8 cellular contexts compared by ENCODE assay signal in the genomic region with DNA sequence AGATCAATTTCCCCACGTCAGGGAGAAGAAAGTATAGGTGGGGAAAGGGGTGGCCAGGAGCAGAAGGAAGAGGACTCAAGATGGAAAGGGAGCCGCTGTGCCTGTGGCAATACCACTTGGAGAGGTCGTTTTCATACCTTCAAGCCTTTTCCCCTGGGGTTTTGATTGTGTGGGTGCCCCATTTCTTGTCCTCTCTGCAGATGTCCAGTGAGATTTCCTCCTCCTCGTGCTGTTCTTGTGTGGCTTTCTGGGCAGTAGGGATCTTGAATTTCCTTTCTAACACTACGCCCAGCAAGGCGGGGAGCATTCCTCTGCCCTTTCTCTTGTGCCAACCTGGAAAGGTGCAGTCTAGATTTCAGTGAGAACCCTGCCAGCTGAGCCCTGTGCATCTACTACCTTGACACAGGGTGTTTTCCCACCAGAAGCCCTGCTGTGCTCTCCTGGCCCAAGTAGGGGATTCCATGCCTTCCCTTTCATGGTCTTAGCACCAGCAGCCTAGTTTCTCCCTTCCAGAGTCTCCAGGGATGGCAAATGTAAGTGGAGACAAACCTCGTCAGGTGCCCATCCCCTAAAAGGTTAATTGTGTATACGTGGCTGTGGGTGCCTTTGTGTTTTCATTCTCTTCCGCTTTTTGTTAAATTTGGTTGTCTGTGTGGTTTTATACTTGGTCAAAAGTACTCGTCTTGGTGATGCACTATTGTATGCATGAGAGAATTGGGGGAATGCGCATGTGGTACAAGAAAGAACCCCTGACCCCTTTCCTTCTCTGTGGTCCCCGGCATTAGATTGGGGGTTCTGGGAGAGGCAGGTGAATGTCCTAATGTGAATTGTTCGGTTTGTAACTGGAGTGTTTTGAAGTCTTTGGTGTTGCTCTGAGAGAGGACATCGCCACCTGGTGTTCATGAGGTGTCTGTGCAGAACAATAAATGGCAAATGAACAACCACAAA.
DNase-seq lines count a peak whose midpoint lies in the region; ATAC-seq and TF ChIP-seq lines count a peak whose summit lies in the region.

No MANE protein-coding gene starts in this region.

- no peaks in the 10 kb centered on the region for H3K9me3 ChIP-seq in mucosa of descending colon
- no peaks in the 10 kb centered on the region for H3K9me3 ChIP-seq in subcutaneous abdominal adipose tissue (ENCODE audit: control insufficient read depth in 5 of 5, low read length in 5 of 5)

- CTCF ChIA-PET in activated B cell treated with CpG ODN at 0.5 μM for 24 hours (lab: Charles Lee) = interaction anchor here (0.7 to 1.9 kb wide), 3 partner anchors 9 to 21 kb away, joined by 3 to 11 read pairs (median 3); no protein-coding TSS in a partner anchor

- H3K9me3 Mint-ChIP-seq in activated B cell treated with CpG ODN at 0.5 μM for 24 hours = no peaks in the 10 kb centered on the region

- peak overlapping the region; percentile 70 for H3K4me3 Mint-ChIP-seq in activated B cell treated with CpG ODN at 0.5 μM for 24 hours

- DNase-seq in AG09309 (ENCODE audit: low read depth) = peak; percentile 14
- peak; percentile 60 for DNase-seq in NCI-H2029 (lab: John Stamatoyannopoulos, UW)
- DNase-seq in activated B cell treated with CpG ODN at 0.5 μM for 24 hours = peak; percentile 55
- peak; percentile 27 for DNase-seq in effector CD4-positive, alpha-beta T cell
- peak in 1 of 3 donors; percentile 64 for DNase-seq in mucosa of descending colon

- H3K4me3 ChIP-seq in AG09309 (ENCODE audit: control insufficient read depth, low read depth, low read length) (no peak overlapping the region), mucosa of descending colon (no peak overlapping the region), subcutaneous abdominal adipose tissue (ENCODE audit: low read depth in 1 of 5, low read length in 5 of 5) (peak overlapping the region in 3 of 5 donors; percentile 11 to 35 (median 19))

- H3K27ac Mint-ChIP-seq in activated B cell treated with CpG ODN at 0.5 μM for 24 hours = peak overlapping the region; percentile 87

- no peaks in the 10 kb centered on the region for H3K36me3 Mint-ChIP-seq in activated B cell treated with CpG ODN at 0.5 μM for 24 hours (ENCODE audit: low read depth)

- peak; percentile 61 for ATAC-seq in GM18505 (IDR thresholded peaks at IDR 0.05; ENCODE audit: unreplicated experiment)
- peak; percentile 73 for ATAC-seq in HG02885 (IDR thresholded peaks at IDR 0.05; ENCODE audit: poor library complexity, unreplicated experiment)
- peak; percentile 73 for ATAC-seq in activated B cell treated with CpG ODN at 0.5 μM for 24 hours (ENCODE audit: low read depth)
- peak; percentile 89 for ATAC-seq in mucosa of descending colon

- no peak overlapping the region for H3K27ac ChIP-seq in subcutaneous abdominal adipose tissue (ENCODE audit: low read depth, low read length)

- intact Hi-C loops in activated B cell treated with CpG ODN at 0.5 μM for 24 hours (cut with micrococcal nuclease) = loop anchor here (1.0 to 10.0 kb wide), 11 partner anchors 11 to 759 kb away; a partner anchor contains a TSS
- intact Hi-C loops in mucosa of descending colon (cut with DNase I, micrococcal nuclease) = loop anchor here in 1 of 2 donors (2.0 to 10.0 kb wide), 2 partner anchors 19 to 119 kb away; no protein-coding TSS in a partner anchor

- TF ChIP-seq CTCF in AG09309 (IDR thresholded peaks at IDR 0.05; ENCODE audit: control insufficient read depth, insufficient read depth, low read depth, low read length, missing control alignments) (peak; percentile 81), activated B cell treated with CpG ODN at 0.5 μM for 24 hours (IDR thresholded peaks at IDR 0.05) (peak; percentile 59), mucosa of descending colon (IDR thresholded peaks at IDR 0.05) (peak; percentile 71)

- H3K36me3 ChIP-seq in mucosa of descending colon (ENCODE audit: low read depth) (no peaks in the 10 kb centered on the region), subcutaneous abdominal adipose tissue (ENCODE audit: control insufficient read depth in 5 of 5, insufficient read depth in 5 of 5, low read length in 5 of 5) (no peaks in the 10 kb centered on the region)

- H3K9ac ChIP-seq in subcutaneous abdominal adipose tissue (ENCODE audit: low read length in 5 of 5) = no peak overlapping the region

- TF ChIP-seq POLR2A in GM18505 (IDR thresholded peaks at IDR 0.05; ENCODE audit: borderline replicate concordance, extremely low read depth, insufficient read depth, insufficient read length) = no peak

- H3K4me1 Mint-ChIP-seq in activated B cell treated with CpG ODN at 0.5 μM for 24 hours = peaks cover 57% of the 10 kb centered on the region

- H3K27me3 ChIP-seq in subcutaneous abdominal adipose tissue (ENCODE audit: control insufficient read depth in 5 of 5, insufficient read depth in 4 of 5, low read length in 5 of 5) = no peaks in the 10 kb centered on the region

- no peaks in the 10 kb centered on the region for H3K4me1 ChIP-seq in mucosa of descending colon (ENCODE audit: low read depth)
- H3K4me1 ChIP-seq in subcutaneous abdominal adipose tissue (ENCODE audit: control insufficient read depth in 5 of 5, insufficient read depth in 5 of 5, low read length in 5 of 5) = peaks cover 0 to 10% (median 0%) of the 10 kb centered on the region in 5 donors

- POLR2A ChIA-PET in activated B cell treated with CpG ODN at 0.5 μM for 24 hours (lab: Charles Lee) = interaction anchor here (0.6 kb wide), 1 partner anchor 11 kb away, joined by 3 read pairs; no protein-coding TSS in a partner anchor

- no peaks in the 10 kb centered on the region for H3K27me3 Mint-ChIP-seq in activated B cell treated with CpG ODN at 0.5 μM for 24 hours

Comparison
In these comparisons a context has a peak if more than half of its experiments do, and no peak if none do; other contexts are left out.
1. H3K4me3 ChIP-seq: peak in subcutaneous abdominal adipose tissue (3 of 5); none in AG09309 (single experiment) and mucosa of descending colon (single experiment).
2. Peak in every context shown above with its lines, with median percentiles within 50 percentile points of each other: CTCF ChIP-seq and ATAC-seq.